ENCODE assay signal across 8 cellular contexts in genomic region chr11:65920035-65920802, GRCh38. TPM values are rescaled to one million over a fixed set of nuclear protein-coding genes. Genes with fewer than 3 reads are reported as not detected.
DNase-seq lines count a peak whose midpoint lies in the region; FAIRE-seq and TF ChIP-seq lines count a peak whose summit lies in the region.

No MANE protein-coding gene starts in this region.

- H3K4me3 ChIP-seq in right atrium auricular region, result peak overlapping the region; percentile 98 to 99
- H3K4me3 ChIP-seq in small intestine (ENCODE audit: low read depth in 1 of 2, low read length in 2 of 2), result peak overlapping the region; percentile 78 to 90

- H3K36me3 Mint-ChIP-seq in activated naive CD4-positive, alpha-beta T cell treated with anti-CD3 and anti-CD28 coated beads for 36 hours (ENCODE audit: low read depth), result peaks cover 8% of the 10 kb centered on the region

- CTCF ChIA-PET in activated naive CD4-positive, alpha-beta T cell treated with anti-CD3 and anti-CD28 coated beads for 36 hours (lab: Charles Lee), result no interaction called here

- no peaks in the 10 kb centered on the region for H3K9me3 Mint-ChIP-seq in activated naive CD4-positive, alpha-beta T cell treated with anti-CD3 and anti-CD28 coated beads for 36 hours

- peaks cover 34% of the 10 kb centered on the region for H3K4me1 Mint-ChIP-seq in activated naive CD4-positive, alpha-beta T cell treated with anti-CD3 and anti-CD28 coated beads for 36 hours (ENCODE audit: low read depth)

- no peaks in the 10 kb centered on the region for H3K27me3 Mint-ChIP-seq in activated naive CD4-positive, alpha-beta T cell treated with anti-CD3 and anti-CD28 coated beads for 36 hours (ENCODE audit: low read depth)

- no peak for DNase-seq in activated naive CD4-positive, alpha-beta T cell treated with anti-CD3 and anti-CD28 coated beads for 36 hours
- DNase-seq in activated naive CD4-positive, alpha-beta T cell treated with anti-CD3 and anti-CD28 coated beads, Interleukin-2, amount 50 U/mL, for 16 hours, result no peak
- DNase-seq in right atrium auricular region (ENCODE audit: low spot score), result no peak
- DNase-seq in small intestine, result no peak
- DNase-seq in SIG-M5 (lab: John Stamatoyannopoulos, UW), result no peak
- DNase-seq in NCI-H526 treated with DMSO at 0.1 percent for 48 hours (lab: John Stamatoyannopoulos, UW), result no peak
- no peak for DNase-seq in mesenteric fat pad (ENCODE audit: low spot score)

- H3K9me3 ChIP-seq in right atrium auricular region (no peaks in the 10 kb centered on the region), small intestine (ENCODE audit: control insufficient read depth, low read depth) (no peaks in the 10 kb centered on the region)

- H3K27ac ChIP-seq in VCaP (peak overlapping the region; percentile 100), right atrium auricular region (peak overlapping the region; percentile 88 to 96), small intestine (ENCODE audit: low read depth in 1 of 2, low read length in 1 of 2) (no peak overlapping the region)

- H3K4me3 Mint-ChIP-seq in activated naive CD4-positive, alpha-beta T cell treated with anti-CD3 and anti-CD28 coated beads for 36 hours, result peak overlapping the region; percentile 93

- H3K27me3 ChIP-seq in right atrium auricular region, result no peaks in the 10 kb centered on the region
- no peaks in the 10 kb centered on the region for H3K27me3 ChIP-seq in small intestine (ENCODE audit: control insufficient read depth in 2 of 2, insufficient read depth in 2 of 2, low read length in 2 of 2)

- H3K36me3 ChIP-seq in right atrium auricular region (peaks cover 12% of the 10 kb centered on the region), small intestine (ENCODE audit: control insufficient read depth in 2 of 2, insufficient read depth in 2 of 2, low read length in 2 of 2) (peaks cover 0 to 3% of the 10 kb centered on the region in 2 donors)

- H3K27ac Mint-ChIP-seq in activated naive CD4-positive, alpha-beta T cell treated with anti-CD3 and anti-CD28 coated beads for 36 hours, result peak overlapping the region; percentile 76

- intact Hi-C loops in activated naive CD4-positive, alpha-beta T cell treated with anti-CD3 and anti-CD28 coated beads for 36 hours (cut with micrococcal nuclease), result no loop called here

- FAIRE-seq in small intestine (lab: Jason Lieb, UNC), result no peak

- 15 to 29% (median 22%) methylated on average over 31 of the region's 31 CpGs for WGBS in small intestine, 3 donors

- no peak for TF ChIP-seq CTCF in VCaP (conservative IDR thresholded peaks at IDR 0.05)
- TF ChIP-seq CTCF in right atrium auricular region (IDR thresholded peaks at IDR 0.05), result no peak

- H3K4me1 ChIP-seq in right atrium auricular region, result peaks cover 0 to 47% of the 10 kb centered on the region in 2 donors
- peaks cover 3 to 21% of the 10 kb centered on the region in 2 donors for H3K4me1 ChIP-seq in small intestine (ENCODE audit: control insufficient read depth in 2 of 2, insufficient read depth in 1 of 2, low read depth in 1 of 2, low read length in 1 of 2)

RNA-seq across cellular contexts. Expression of gene DRAP1, which starts 1.0 kb away (rescaled TPM):
- total RNA-seq in activated naive CD4-positive, alpha-beta T cell treated with anti-CD3 and anti-CD28 coated beads for 36 hours, result 100 to 1,000 TPM; 117 to 134 TPM
- total RNA-seq in right atrium auricular region, result 10 to 100 TPM; 72.1 to 83.1 TPM
- 10 to 100 TPM; 70.0 to 87.3 (median 71.5) TPM for polyA plus RNA-seq in small intestine
- total RNA-seq in mesenteric fat pad, result 87.0 TPM

RNA-seq across cellular contexts. Expression of gene C11orf68, which starts 1.4 kb away (rescaled TPM):
- total RNA-seq in activated naive CD4-positive, alpha-beta T cell treated with anti-CD3 and anti-CD28 coated beads for 36 hours, result 10 to 100 TPM; 20.0 to 21.9 TPM
- total RNA-seq in right atrium auricular region (10 to 100 TPM; 13.9 to 23.5 TPM), mesenteric fat pad (33.4 TPM)
- 10 to 100 TPM; 23.9 to 32.7 (median 24.1) TPM for polyA plus RNA-seq in small intestine

RNA-seq across cellular contexts. Expression of gene FOSL1, which starts 20.0 kb away (rescaled TPM):
- total RNA-seq in activated naive CD4-positive, alpha-beta T cell treated with anti-CD3 and anti-CD28 coated beads for 36 hours, result 1 to 10 TPM; 8.2 TPM
- total RNA-seq in right atrium auricular region (1 to 10 TPM; 4.9 to 6.8 TPM), mesenteric fat pad (58.3 TPM)
- 1 to 10 TPM; 1.4 to 5.2 (median 2.5) TPM for polyA plus RNA-seq in small intestine

RNA-seq across cellular contexts. Expression of gene TSGA10IP, which starts 25.1 kb away (rescaled TPM):
- total RNA-seq in activated naive CD4-positive, alpha-beta T cell treated with anti-CD3 and anti-CD28 coated beads for 36 hours, result not detected
- total RNA-seq in right atrium auricular region (not detected), mesenteric fat pad (not detected)
- not detected for polyA plus RNA-seq in small intestine

RNA-seq across cellular contexts. Expression of gene CCDC85B, which starts 29.7 kb away (rescaled TPM):
- total RNA-seq in activated naive CD4-positive, alpha-beta T cell treated with anti-CD3 and anti-CD28 coated beads for 36 hours, result 10 to 100 TPM; 27.6 to 29.0 TPM
- 100 to 1,000 TPM; 115 to 172 TPM for total RNA-seq in right atrium auricular region
- polyA plus RNA-seq in small intestine, result 10 to 100 TPM in 2 of 3 donors, 1 to 10 TPM in 1; 6.5 to 32.5 (median 18.6) TPM
- 26.0 TPM for total RNA-seq in mesenteric fat pad

Comparison
In these comparisons a context has a peak if more than half of its experiments do, and no peak if none do; other contexts are left out.
1. H3K27ac ChIP-seq: peak in VCaP (single experiment) and right atrium auricular region (2 of 2); none in small intestine (0 of 2).